In genomic region chr10:103661198-103661950, GRCh38 we compare ENCODE assay signal across 8 cellular contexts.
A peak's percentile ranks its signal among the peaks of the same experiment; 100 is the strongest.
DNase-seq lines count a peak whose midpoint lies in the region; ATAC-seq and TF ChIP-seq lines count a peak whose summit lies in the region.

No MANE protein-coding gene starts in this region.

- peak; percentile 64 to 81 for ATAC-seq in right cardiac atrium
- no peak for ATAC-seq in GM19324 (IDR thresholded peaks at IDR 0.05; ENCODE audit: low FRiP score, unreplicated experiment)

- peaks cover 7 to 28% (median 14%) of the 10 kb centered on the region in 4 donors for H3K36me3 ChIP-seq in sigmoid colon

- H3K4me1 ChIP-seq in right cardiac atrium (ENCODE audit: control insufficient read depth, insufficient read depth, low read length) (peaks cover 4% of the 10 kb centered on the region), sigmoid colon (peaks cover 0 to 61% (median 44%) of the 10 kb centered on the region in 4 donors)

- H3K9me3 ChIP-seq in right cardiac atrium (ENCODE audit: control insufficient read depth, low read length) (no peaks in the 10 kb centered on the region), sigmoid colon (peaks cover 0 to 4% (median 0%) of the 10 kb centered on the region in 4 donors)

- peak; percentile 91 to 93 for TF ChIP-seq POLR2A in sigmoid colon (IDR thresholded peaks at IDR 0.05)

- intact Hi-C loops in right cardiac atrium (cut with DNase I): no loop called here
- intact Hi-C loops in sigmoid colon (cut with DNase I): loop anchor here (10.0 kb wide), 1 partner anchor 177 kb away; no protein-coding TSS in a partner anchor

- H3K27ac ChIP-seq in adipose tissue (ENCODE audit: low read depth, low read length) (peak overlapping the region; percentile 44), right cardiac atrium (ENCODE audit: low read length) (peak overlapping the region; percentile 76), sigmoid colon (peak overlapping the region; percentile 96 to 98 (median 98))

- DNase-seq in activated CD4-positive, CD25-positive, alpha-beta regulatory T cell treated with anti-CD3 and anti-CD28 coated beads, Interleukin-2, amount 50 U/mL, for 16 hours (ENCODE audit: low read depth, low spot score): peak; percentile 11
- no peak for DNase-seq in activated CD4-positive, CD25-positive, alpha-beta regulatory T cell treated with anti-CD3 and anti-CD28 coated beads, Interleukin-2, amount 50 U/mL, for 72 hours
- DNase-seq in OCI-M1 (lab: John Stamatoyannopoulos, UW) (peak; percentile 90), right cardiac atrium (peak; percentile 79 to 93 (median 93)), sigmoid colon (peak; percentile 98), NCI-H524 treated with DMSO at 0.1 percent for 48 hours (lab: John Stamatoyannopoulos, UW) (no peak)

- peak overlapping the region; percentile 49 for H3K4me3 ChIP-seq in right cardiac atrium (ENCODE audit: low read length)
- H3K4me3 ChIP-seq in sigmoid colon: peak overlapping the region; percentile 46 to 81 (median 66)

- 37 to 68% (median 50%) methylated on average over 37 to 48 of the region's 48 CpGs for WGBS in adipose tissue, 3 donors
- 28% methylated on average over 48 of the region's 48 CpGs for WGBS in right cardiac atrium
- WGBS in sigmoid colon, 2 donors: 75 to 82% methylated on average over 48 of the region's 48 CpGs

- TF ChIP-seq CTCF in sigmoid colon (IDR thresholded peaks at IDR 0.05): no peak

- no peak for TF ChIP-seq EP300 in sigmoid colon (IDR thresholded peaks at IDR 0.05)

- H3K27me3 ChIP-seq in right cardiac atrium (ENCODE audit: control insufficient read depth, insufficient read depth) (no peaks in the 10 kb centered on the region), sigmoid colon (no peaks in the 10 kb centered on the region)

Comparison
In these comparisons a context has a peak if more than half of its experiments do, and no peak if none do; other contexts are left out.
1. DNase-seq: peak in activated CD4-positive, CD25-positive, alpha-beta regulatory T cell treated with anti-CD3 and anti-CD28 coated beads, Interleukin-2, amount 50 U/mL, for 16 hours (single experiment), OCI-M1 (single experiment), right cardiac atrium (3 of 3) and sigmoid colon (single experiment); none in activated CD4-positive, CD25-positive, alpha-beta regulatory T cell treated with anti-CD3 and anti-CD28 coated beads, Interleukin-2, amount 50 U/mL, for 72 hours (single experiment) and NCI-H524 treated with DMSO at 0.1 percent for 48 hours (single experiment).
2. H3K27ac ChIP-seq: peak in every context shown above with its lines; median percentile 98 in sigmoid colon; 76 in right cardiac atrium; 44 in adipose tissue.